ENCODE assay signal across 26 cellular contexts in genomic region chr2:106983305-106983704, GRCh38.
"Had no signal": no experiment of that assay in that cellular context is flagged by ENCODE, and none has a peak within 500 bp of the region (broad histone marks: within the 10 kb centered on the region; RNA-seq: fewer than 3 reads in every experiment).

No MANE protein-coding gene starts in this region.

- H3K27ac ChIP-seq: esophagus muscularis mucosa, gastroesophageal sphincter, tibial nerve had no signal

- H3K9me3 ChIP-seq: esophagus muscularis mucosa, gastroesophageal sphincter, tibial nerve had no signal

- ATAC-seq: activated T-cell treated with anti-CD3 and anti-CD28 coated beads, Interleukin-2, amount 50 U/mL, for 4 hours; gastroesophageal sphincter; left lobe of liver had no signal

- H3K27me3 Mint-ChIP-seq: dendritic cell treated with granulocyte-macrophage colony-stimulating factor and Interleukin-4, amounts not matched to agents 40 ng/mL and 50 ng/mL, for 4 days had no signal

- H3K36me3 Mint-ChIP-seq: mesothelial cell of epicardium had no signal

- H3K4me1 Mint-ChIP-seq: mesothelial cell of epicardium had no signal

- H3K27ac Mint-ChIP-seq: activated naive CD4-positive, alpha-beta T cell treated with anti-CD3 and anti-CD28 coated beads for 36 hours; dendritic cell treated with granulocyte-macrophage colony-stimulating factor and Interleukin-4, amounts not matched to agents 40 ng/mL and 50 ng/mL, for 4 days; mesothelial cell of epicardium; nephron had no signal

- H3K9me3 Mint-ChIP-seq: activated naive CD4-positive, alpha-beta T cell treated with anti-CD3 and anti-CD28 coated beads for 36 hours; activated T-cell treated with anti-CD3 and anti-CD28 coated beads, Interleukin-2, amount 50 U/mL, for 4 hours had no signal

- H3K4me3 ChIP-seq: esophagus muscularis mucosa, gastroesophageal sphincter, lung, tibial nerve had no signal

- H3K36me3 ChIP-seq: esophagus muscularis mucosa, gastroesophageal sphincter, tibial nerve had no signal

- H3K27me3 ChIP-seq: esophagus muscularis mucosa, gastroesophageal sphincter, tibial nerve had no signal

- FAIRE-seq: bronchial epithelial cell, endothelial cell of umbilical vein, islet of Langerhans, urothelium cell line had no signal

- H3K4me3 Mint-ChIP-seq: activated naive CD4-positive, alpha-beta T cell treated with anti-CD3 and anti-CD28 coated beads for 36 hours; activated T-cell treated with anti-CD3 and anti-CD28 coated beads, Interleukin-2, amount 50 U/mL, for 4 hours; dendritic cell treated with granulocyte-macrophage colony-stimulating factor and Interleukin-4, amounts not matched to agents 40 ng/mL and 50 ng/mL, for 4 days; mesothelial cell of epicardium; nephron had no signal

- DNase-seq: activated CD4-positive, alpha-beta T cell treated with anti-CD3 and anti-CD28 coated beads, Interleukin-2, amount 50 U/mL, for 1 hour; activated CD8-positive, alpha-beta memory T cell treated with anti-CD3 and anti-CD28 coated beads, Interleukin-2, amount 50 U/mL, for 4 hours; activated naive CD4-positive, alpha-beta T cell treated with anti-CD3 and anti-CD28 coated beads for 36 hours; activated T-cell treated with anti-CD3 and anti-CD28 coated beads, Interleukin-2, amount 50 U/mL, for 4 hours; aorta; cerebellar nuclear complex; effector CD8-positive, alpha-beta T cell; posterior cingulate gyrus; retina; stimulated activated CD4-positive, alpha-beta T cell treated with anti-CD3 and anti-CD28 coated beads, Interleukin-12 subunit alpha, Interleukin-12 subunit beta, amount 100 ng/mL, for 4 hours; stimulated activated CD4-positive, alpha-beta T cell treated with anti-CD3 and anti-CD28 coated beads, Interleukin-1b, Interleukin-23, amount 100 ng/mL, for 48 hours; stimulated activated CD8-positive, alpha-beta memory T cell treated with anti-CD3 and anti-CD28 coated beads, Interleukin-4, amount 100 ng/mL, for 48 hours; stimulated activated naive CD4-positive, alpha-beta T cell; T1000 had no signal

- H3K4me1 ChIP-seq: esophagus muscularis mucosa, gastroesophageal sphincter, tibial nerve had no signal
